ENCODE assay signal across 9 cellular contexts in genomic region chr13:37059848-37060192, GRCh38. TPM values are rescaled to one million over a fixed set of nuclear protein-coding genes. Genes with fewer than 3 reads are reported as not detected.
DNase-seq lines count a peak whose midpoint lies in the region; ATAC-seq and TF ChIP-seq lines count a peak whose summit lies in the region.
"Had no signal": no experiment of that assay in that cellular context is flagged by ENCODE, and none has a peak within 500 bp of the region (broad histone marks: within the 10 kb centered on the region; RNA-seq: fewer than 3 reads in every experiment).

No MANE protein-coding gene starts in this region.

- POLR2A ChIA-PET in A673 (lab: Charles Lee; ENCODE audit: low non-redundant PET) = no interaction called here

- no peaks in the 10 kb centered on the region for H3K9me3 Mint-ChIP-seq in IgD-negative memory B cell

- no peak for TF ChIP-seq CTCF in A673 (conservative IDR thresholded peaks at IDR 0.05; ENCODE audit: low read depth, low read length)
- no peak for TF ChIP-seq CTCF in ovary (IDR thresholded peaks at IDR 0.05)

- peak; percentile 35 for ATAC-seq in GM19395 (IDR thresholded peaks at IDR 0.05; ENCODE audit: unreplicated experiment)

- TF ChIP-seq EP300 in ovary (IDR thresholded peaks at IDR 0.05) = no peak

- H3K9ac ChIP-seq in endocrine pancreas (ENCODE audit: control insufficient read depth, insufficient read depth, low read length) = peak overlapping the region; percentile 89

- H3K27me3 Mint-ChIP-seq in IgD-negative memory B cell = no peaks in the 10 kb centered on the region

- no peak for DNase-seq in A673 (ENCODE audit: low spot score)
- DNase-seq in ovary = no peak
- no peak for DNase-seq in AG08396 (ENCODE audit: low spot score)
- DNase-seq in head of caudate nucleus = no peak
- no peak for DNase-seq in NCI-H1417 (lab: John Stamatoyannopoulos, UW)

- intact Hi-C loops in A673 (cut with micrococcal nuclease; ENCODE audit: unreplicated experiment) (loop anchor here (10.0 kb wide), 4 partner anchors 55 to 1075 kb away; partner anchors contain the start of gene EXOSC8), ovary (cut with DNase I) (no loop called here), head of caudate nucleus (cut with DNase I) (no loop called here)

- no peaks in the 10 kb centered on the region for H3K4me1 ChIP-seq in A673 (ENCODE audit: insufficient read depth, low read length, poor library complexity, severe bottlenecking)
- H3K4me1 ChIP-seq in endocrine pancreas (ENCODE audit: control insufficient read depth, insufficient read depth, low read length) = peaks cover 6% of the 10 kb centered on the region
- no peaks in the 10 kb centered on the region for H3K4me1 ChIP-seq in ovary (ENCODE audit: insufficient read depth)

- BruUV-seq in A673 (replicated peaks; lab: Mats Ljungman, UMichigan) = no TSS peak

- H3K4me1 Mint-ChIP-seq in IgD-negative memory B cell = peaks cover 15 to 21% (median 17%) of the 10 kb centered on the region in 3 donors

- no peaks in the 10 kb centered on the region for H3K9me3 ChIP-seq in A673 (ENCODE audit: low read depth, low read length, poor library complexity, severe bottlenecking)
- H3K9me3 ChIP-seq in endocrine pancreas (ENCODE audit: control insufficient read depth, low read length) = no peaks in the 10 kb centered on the region
- no peaks in the 10 kb centered on the region for H3K9me3 ChIP-seq in ovary

- no peaks in the 10 kb centered on the region for H3K27me3 ChIP-seq in A673 (replicated peaks; ENCODE audit: insufficient read depth, low read depth, low read length, poor library complexity)
- no peaks in the 10 kb centered on the region for H3K27me3 ChIP-seq in endocrine pancreas (ENCODE audit: control insufficient read depth, insufficient read depth, low read length)
- H3K27me3 ChIP-seq in ovary = no peaks in the 10 kb centered on the region

- CTCF ChIA-PET in A673 (lab: Charles Lee) = no interaction called here

- WGBS in ovary, 3 donors = 3 to 13% (median 4%) methylated on average over 10 of the region's 10 CpGs

- H3K27ac Mint-ChIP-seq in IgD-negative memory B cell = peak overlapping the region; percentile 85 to 100 (median 97)

- no peak for TF ChIP-seq POLR2A in ovary (IDR thresholded peaks at IDR 0.05)

- peak overlapping the region; percentile 79 for H3K4me3 ChIP-seq in A673 (ENCODE audit: low read depth, low read length, poor library complexity, severe bottlenecking)
- peak overlapping the region; percentile 91 for H3K4me3 ChIP-seq in endocrine pancreas (ENCODE audit: control insufficient read depth, insufficient read depth, low read length)
- H3K4me3 ChIP-seq in ovary = peak overlapping the region; percentile 81

- H3K36me3 ChIP-seq in A673 (ENCODE audit: insufficient read depth, low read length, poor library complexity, severe bottlenecking) (peaks cover 7% of the 10 kb centered on the region), endocrine pancreas (ENCODE audit: control insufficient read depth, insufficient read depth, low read length) (no peaks in the 10 kb centered on the region), ovary (no peaks in the 10 kb centered on the region)

- peak overlapping the region; percentile 92 to 99 (median 96) for H3K4me3 Mint-ChIP-seq in IgD-negative memory B cell

- H3K36me3 Mint-ChIP-seq in IgD-negative memory B cell = peaks cover 2% of the 10 kb centered on the region

- peak overlapping the region; percentile 90 for H3K27ac ChIP-seq in A673 (ENCODE audit: low read depth, low read length, poor library complexity, severe bottlenecking)
- peak overlapping the region in 1 of 2 donors; percentile 79 for H3K27ac ChIP-seq in ovary

RNA-seq across cellular contexts. Expression of gene SUPT20H, which starts 0.3 kb away (rescaled TPM):
- total RNA-seq in A673 (2021) (82.6 and 94.4 TPM in 2 replicates), ovary (10 to 100 TPM; 36.6 to 57.1 (median 50.9) TPM)
- polyA plus RNA-seq in IgD-negative memory B cell (40.8 TPM), ovary (100 to 1,000 TPM in 1 of 2 donors, 10 to 100 TPM in 1; 31.7 to 108 TPM)

RNA-seq across cellular contexts. Expression of gene CSNK1A1L, which starts 45.6 kb away (rescaled TPM):
- total RNA-seq in A673 (2021) (not detected in 2 replicates), ovary (not detected)
- polyA plus RNA-seq in IgD-negative memory B cell (not detected), ovary (not detected)
- total RNA-seq: renal cortical epithelial cell had no signal

RNA-seq across cellular contexts. Expression of gene EXOSC8, which starts 59.2 kb away (rescaled TPM):
- total RNA-seq in A673 (2021) (95.8 and 117 TPM in 2 replicates), ovary (10 to 100 TPM; 26.1 to 68.2 (median 34.2) TPM)
- polyA plus RNA-seq in IgD-negative memory B cell (72.9 TPM), ovary (10 to 100 TPM; 33.2 to 37.5 TPM)
